In the genomic region with DNA sequence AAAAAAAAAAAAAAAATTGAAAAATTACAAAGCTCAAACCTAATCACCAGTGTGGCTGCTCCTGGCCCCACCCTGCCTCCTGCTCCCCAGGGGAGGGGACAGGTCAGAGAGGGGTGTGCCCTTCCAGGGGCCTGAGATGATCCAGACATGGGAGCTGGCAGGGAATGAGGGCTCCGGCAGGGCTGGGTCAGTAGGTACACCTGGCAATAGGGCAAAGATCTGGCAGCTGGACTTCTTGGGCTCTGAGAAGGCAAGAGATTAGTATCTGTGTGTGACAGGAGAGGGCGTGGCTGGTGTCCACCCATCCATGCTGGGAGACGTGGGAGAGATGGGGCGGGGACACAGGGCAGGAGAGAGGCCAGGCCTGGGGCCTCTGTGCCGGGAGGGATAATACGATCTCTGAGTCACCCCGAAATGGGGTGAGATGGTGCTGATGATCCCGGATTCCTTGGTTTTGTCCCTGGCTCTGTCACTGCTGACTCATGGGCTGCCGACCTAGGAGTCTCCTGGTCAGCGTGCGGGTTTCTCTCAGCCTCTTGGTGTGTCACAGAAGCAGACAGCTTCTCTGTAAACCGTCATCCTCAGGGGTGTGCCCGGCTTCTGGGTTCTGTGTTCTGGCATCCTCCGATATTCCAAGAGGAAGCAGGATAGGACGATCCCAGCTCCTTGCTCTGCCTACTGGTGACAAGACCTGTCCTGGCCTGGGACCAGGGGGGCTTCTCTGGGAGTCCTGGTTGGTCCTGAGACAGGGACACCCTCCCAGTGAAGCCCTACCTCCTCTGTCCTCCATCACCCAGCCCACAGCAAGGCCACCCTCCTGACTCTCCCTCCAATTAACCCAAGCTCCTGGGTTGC, we compare ENCODE assay signal across 8 cellular contexts. TPM values are rescaled to one million over a fixed set of nuclear protein-coding genes. Genes with fewer than 3 reads are reported as not detected.
A peak's percentile ranks its signal among the peaks of the same experiment; 100 is the strongest.
DNase-seq lines count a peak whose midpoint lies in the region; ATAC-seq and TF ChIP-seq lines count a peak whose summit lies in the region.

No MANE protein-coding gene starts in this region.

- H3K4me3 Mint-ChIP-seq in osteocyte (ENCODE audit: unreplicated experiment), result no peak overlapping the region

- H3K9me3 Mint-ChIP-seq in osteocyte (ENCODE audit: unreplicated experiment), result no peaks in the 10 kb centered on the region

- H3K36me3 Mint-ChIP-seq in osteocyte (ENCODE audit: unreplicated experiment), result no peaks in the 10 kb centered on the region

- ATAC-seq in HG02588 (IDR thresholded peaks at IDR 0.05; ENCODE audit: unreplicated experiment), result no peak
- ATAC-seq in GM18519 (IDR thresholded peaks at IDR 0.05; ENCODE audit: low FRiP score, unreplicated experiment), result no peak

- DNase-seq in DMS53 (lab: John Stamatoyannopoulos, UW) (peak; percentile 97), NCI-H510A (lab: John Stamatoyannopoulos, UW) (peak; percentile 76), dermis blood vessel endothelial cell (peak; percentile 46), osteocyte (ENCODE audit: extremely low spot score, unreplicated experiment) (no peak), NCI-H774 (lab: John Stamatoyannopoulos, UW) (no peak), cerebellar nuclear complex (lab: John Stamatoyannopoulos, UW) (no peak)

- no peak for TF ChIP-seq CTCF in osteocyte (IDR thresholded peaks at IDR 0.05)

- H3K4me1 Mint-ChIP-seq in osteocyte (ENCODE audit: unreplicated experiment), result peaks cover 20% of the 10 kb centered on the region

- no peaks in the 10 kb centered on the region for H3K27me3 Mint-ChIP-seq in osteocyte (ENCODE audit: unreplicated experiment)

- H3K27ac Mint-ChIP-seq in osteocyte (ENCODE audit: unreplicated experiment), result peak overlapping the region; percentile 39

RNA-seq across cellular contexts. Expression of a gene that starts 8.2 kb away (rescaled TPM):
- 0.51 and 1.2 TPM in 2 replicates for total RNA-seq in dermis blood vessel endothelial cell
- total RNA-seq in osteocyte, result 0.50 and 0.62 TPM in 2 replicates

RNA-seq across cellular contexts. Expression of a gene that starts 19.8 kb away (rescaled TPM):
- total RNA-seq in dermis blood vessel endothelial cell (0.70 and 3.2 TPM in 2 replicates), osteocyte (2.2 and 2.7 TPM in 2 replicates)

RNA-seq across cellular contexts. Expression of a gene that starts 38.4 kb away (rescaled TPM):
- not detected in 2 replicates for total RNA-seq in dermis blood vessel endothelial cell
- total RNA-seq in osteocyte, result not detected in 2 replicates

RNA-seq across cellular contexts. Expression of a gene that starts 52.5 kb away (rescaled TPM):
- total RNA-seq in dermis blood vessel endothelial cell (1.4 and 1.5 TPM in 2 replicates), osteocyte (not detected in 2 replicates)

Comparison
In these comparisons a context has a peak if more than half of its experiments do, and no peak if none do; other contexts are left out.
1. DNase-seq: peak in DMS53 (single experiment), NCI-H510A (single experiment) and dermis blood vessel endothelial cell (single experiment); none in osteocyte (single experiment), NCI-H774 (single experiment) and cerebellar nuclear complex (0 of 2).